8 cellular contexts compared by ENCODE assay signal in genomic region chr17:40121886-40122465, GRCh38. TPM values are rescaled to one million over a fixed set of nuclear protein-coding genes. Genes with fewer than 3 reads are reported as not detected.
A peak's percentile ranks its signal among the peaks of the same experiment; 100 is the strongest.
DNase-seq lines count a peak whose midpoint lies in the region; TF ChIP-seq lines count a peak whose summit lies in the region.

TSS of gene MSL1 (plus strand) at chr17:40121971. CDS start at chr17:40122613, 642 bp downstream.

- TF ChIP-seq CTCF in left ventricle myocardium inferior (IDR thresholded peaks at IDR 0.05; ENCODE audit: borderline replicate concordance) (no peak), progenitor cell of endocrine pancreas (IDR thresholded peaks at IDR 0.05; ENCODE audit: unreplicated experiment) (no peak), type B pancreatic cell (conservative IDR thresholded peaks at IDR 0.05) (no peak)

- H3K4me3 ChIP-seq in left ventricle myocardium inferior, result peak within 1 kb of the TSS; percentile 98

- H3K4me1 ChIP-seq in left ventricle myocardium inferior, result peaks cover 59% of the 10 kb centered on the region

- H3K9me3 Mint-ChIP-seq in progenitor cell of endocrine pancreas (ENCODE audit: low read depth) (no peaks in the 10 kb centered on the region), type B pancreatic cell (no peaks in the 10 kb centered on the region)

- peaks cover 9% of the 10 kb centered on the region for H3K36me3 ChIP-seq in left ventricle myocardium inferior

- H3K27me3 ChIP-seq in left ventricle myocardium inferior (ENCODE audit: low read depth), result no peaks in the 10 kb centered on the region

- H3K27ac ChIP-seq in angular gyrus (ENCODE audit: low read depth, low read length), result peak within 1 kb of the TSS; percentile 92
- peak within 1 kb of the TSS; percentile 94 for H3K27ac ChIP-seq in left ventricle myocardium inferior (replicated peaks)

- H3K27ac Mint-ChIP-seq in progenitor cell of endocrine pancreas, result peak within 1 kb of the TSS; percentile 96
- H3K27ac Mint-ChIP-seq in type B pancreatic cell, result peak within 1 kb of the TSS; percentile 95

- peaks cover 7% of the 10 kb centered on the region for H3K36me3 Mint-ChIP-seq in progenitor cell of endocrine pancreas (ENCODE audit: insufficient read depth)
- H3K36me3 Mint-ChIP-seq in type B pancreatic cell, result peaks cover 15% of the 10 kb centered on the region

- H3K9me3 ChIP-seq in left ventricle myocardium inferior (replicated peaks), result no peaks in the 10 kb centered on the region

- H3K4me3 Mint-ChIP-seq in progenitor cell of endocrine pancreas (ENCODE audit: low read depth) (peak within 1 kb of the TSS; percentile 98), type B pancreatic cell (peak within 1 kb of the TSS; percentile 97)

- DNase-seq in Caki2 (ENCODE audit: low read depth) (peak; percentile 78), GOT3 (lab: John Stamatoyannopoulos, UW) (peak; percentile 39), NCI-H1092 (lab: John Stamatoyannopoulos, UW) (peak; percentile 72), T-helper 2 cell (peak; percentile 78 to 85 (median 82)), left ventricle myocardium inferior (peak; percentile 93), progenitor cell of endocrine pancreas (ENCODE audit: low spot score, unreplicated experiment) (peak; percentile 83), type B pancreatic cell (ENCODE audit: extremely low spot score, unreplicated experiment) (peak; percentile 94)

- H3K4me1 Mint-ChIP-seq in progenitor cell of endocrine pancreas (ENCODE audit: low read depth), result peaks cover 28% of the 10 kb centered on the region
- peaks cover 22% of the 10 kb centered on the region for H3K4me1 Mint-ChIP-seq in type B pancreatic cell (ENCODE audit: unreplicated experiment)

- H3K27me3 Mint-ChIP-seq in progenitor cell of endocrine pancreas, result no peaks in the 10 kb centered on the region
- H3K27me3 Mint-ChIP-seq in type B pancreatic cell, result no peaks in the 10 kb centered on the region

- intact Hi-C loops in left ventricle myocardium inferior (cut with micrococcal nuclease), result no loop called here

- in situ Hi-C loops in Caki2 (cut with HindIII; ENCODE audit: low pct_unique_long_range_greater_than_20kb, low sequenced_read_pairs), result no loop called here

RNA-seq across cellular contexts. Expression of gene MSL1, which starts in this region (rescaled TPM):
- total RNA-seq in Caki2 (2014; rRNA removed; shearing (Covaris generic); ENCODE audit: low replicate concordance), result 32.3 and 42.7 TPM in 2 replicates
- 39.8 TPM for total RNA-seq in left ventricle myocardium inferior
- total RNA-seq in progenitor cell of endocrine pancreas, result 137 and 143 TPM in 2 replicates
- total RNA-seq in type B pancreatic cell (ENCODE audit: low replicate concordance), result 86.3 and 128 TPM in 2 replicates

Comparison
In these comparisons a context has a peak if more than half of its experiments do, and no peak if none do; other contexts are left out.
1. Peak in every context shown above with its lines: DNase-seq, H3K4me3 ChIP-seq and H3K27ac ChIP-seq.
2. DNase-seq: peak in every context shown above with its lines; median percentile 94 in type B pancreatic cell; 93 in left ventricle myocardium inferior; 83 in progenitor cell of endocrine pancreas; 82 in T-helper 2 cell; 78 in Caki2; 72 in NCI-H1092; 39 in GOT3.